In the genomic region with DNA sequence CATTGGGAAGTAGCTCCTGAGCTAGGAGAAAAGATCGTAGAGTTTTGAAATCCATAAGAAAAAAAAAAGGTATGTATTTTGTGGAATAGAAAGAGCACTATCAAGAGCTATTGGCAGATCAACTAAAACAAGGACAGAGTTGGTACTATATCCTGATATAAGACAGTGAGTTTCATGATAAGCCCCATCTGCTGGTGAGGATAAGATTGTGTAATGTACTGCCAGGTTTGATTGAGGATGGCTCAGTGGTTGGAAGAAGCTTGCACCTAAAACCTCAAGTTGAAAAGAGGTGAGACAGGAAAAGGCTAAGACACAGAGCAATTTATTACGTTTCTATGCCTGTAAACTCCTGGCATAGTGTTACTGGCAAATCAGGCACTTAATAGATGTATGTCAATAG, we compare ENCODE assay signal across 12 cellular contexts.
DNase-seq lines count a peak whose midpoint lies in the region; ATAC-seq, FAIRE-seq and TF ChIP-seq lines count a peak whose summit lies in the region.
"Had no signal": no experiment of that assay in that cellular context is flagged by ENCODE, and none has a peak within 500 bp of the region (broad histone marks: within the 10 kb centered on the region; RNA-seq: fewer than 3 reads in every experiment).

No MANE protein-coding gene starts in this region.

- intact Hi-C loops in kidney (cut with DNase I): no loop called here

- H3K27ac Mint-ChIP-seq in brain (no peak overlapping the region), osteocyte (ENCODE audit: unreplicated experiment) (no peak overlapping the region)
- no peak overlapping the region for H3K27ac Mint-ChIP-seq in activated T-helper 17 cell treated with anti-CD3 and anti-CD28 coated beads, Interleukin-2, amount 50 U/mL, for 72 hours
- H3K27ac Mint-ChIP-seq: memory B cell had no signal

- H3K4me1 ChIP-seq in kidney (ENCODE audit: control insufficient read depth in 1 of 2, insufficient read depth in 1 of 2, low read depth in 1 of 2, low read length in 2 of 2): no peaks in the 10 kb centered on the region
- H3K4me1 ChIP-seq: suprapubic skin had no signal

- H3K36me3 Mint-ChIP-seq in brain (no peaks in the 10 kb centered on the region), osteocyte (ENCODE audit: unreplicated experiment) (no peaks in the 10 kb centered on the region)
- no peaks in the 10 kb centered on the region for H3K36me3 Mint-ChIP-seq in activated T-helper 17 cell treated with anti-CD3 and anti-CD28 coated beads, Interleukin-2, amount 50 U/mL, for 72 hours (ENCODE audit: low read depth)
- H3K36me3 Mint-ChIP-seq: memory B cell had no signal

- no peaks in the 10 kb centered on the region for H3K36me3 ChIP-seq in kidney (ENCODE audit: control insufficient read depth in 1 of 2, insufficient read depth in 2 of 2, low read length in 2 of 2)
- H3K36me3 ChIP-seq: suprapubic skin had no signal

- FAIRE-seq in kidney (lab: Jason Lieb, UNC): no peak
- FAIRE-seq: GM12892 had no signal

- H3K27me3 Mint-ChIP-seq in brain: peaks cover 3% of the 10 kb centered on the region
- no peaks in the 10 kb centered on the region for H3K27me3 Mint-ChIP-seq in osteocyte (ENCODE audit: unreplicated experiment)
- no peaks in the 10 kb centered on the region for H3K27me3 Mint-ChIP-seq in activated T-helper 17 cell treated with anti-CD3 and anti-CD28 coated beads, Interleukin-2, amount 50 U/mL, for 72 hours
- H3K27me3 Mint-ChIP-seq: memory B cell had no signal

- no peak for ATAC-seq in HG02938 (IDR thresholded peaks at IDR 0.05; ENCODE audit: unreplicated experiment)
- ATAC-seq in activated T-helper 17 cell treated with anti-CD3 and anti-CD28 coated beads, Interleukin-2, amount 50 U/mL, for 72 hours (replicated peaks): no peak

- H3K4me1 Mint-ChIP-seq in brain: no peaks in the 10 kb centered on the region
- H3K4me1 Mint-ChIP-seq in osteocyte (ENCODE audit: unreplicated experiment): no peaks in the 10 kb centered on the region
- peaks cover 7% of the 10 kb centered on the region for H3K4me1 Mint-ChIP-seq in activated T-helper 17 cell treated with anti-CD3 and anti-CD28 coated beads, Interleukin-2, amount 50 U/mL, for 72 hours
- H3K4me1 Mint-ChIP-seq: memory B cell had no signal

- DNase-seq in NCI-H1092 treated with DMSO at 0.1 percent for 48 hours (lab: John Stamatoyannopoulos, UW) (peak; percentile 45), NCI-H1092 (lab: John Stamatoyannopoulos, UW) (no peak), NCI-H460 (ENCODE audit: extremely low read depth, low read depth) (peak; percentile 35), osteocyte (ENCODE audit: extremely low spot score, unreplicated experiment) (no peak), kidney (no peak)

- TF ChIP-seq CTCF in brain (conservative IDR thresholded peaks at IDR 0.05) (peak; percentile 32 to 52), osteocyte (IDR thresholded peaks at IDR 0.05) (peak; percentile 51), kidney (IDR thresholded peaks at IDR 0.05; ENCODE audit: borderline replicate concordance, extremely low read depth, insufficient read depth) (no peak)

- H3K9me3 Mint-ChIP-seq in brain (no peaks in the 10 kb centered on the region), osteocyte (ENCODE audit: unreplicated experiment) (no peaks in the 10 kb centered on the region)
- no peaks in the 10 kb centered on the region for H3K9me3 Mint-ChIP-seq in activated T-helper 17 cell treated with anti-CD3 and anti-CD28 coated beads, Interleukin-2, amount 50 U/mL, for 72 hours
- H3K9me3 Mint-ChIP-seq: memory B cell had no signal

- no peak overlapping the region for H3K9ac ChIP-seq in kidney (ENCODE audit: low read length in 2 of 2)

- no peak overlapping the region for H3K4me3 Mint-ChIP-seq in brain
- H3K4me3 Mint-ChIP-seq in osteocyte (ENCODE audit: unreplicated experiment): no peak overlapping the region
- no peak overlapping the region for H3K4me3 Mint-ChIP-seq in activated T-helper 17 cell treated with anti-CD3 and anti-CD28 coated beads, Interleukin-2, amount 50 U/mL, for 72 hours
- H3K4me3 Mint-ChIP-seq: memory B cell had no signal

- no peaks in the 10 kb centered on the region for H3K9me3 ChIP-seq in kidney (ENCODE audit: control insufficient read depth in 1 of 2, low read length in 2 of 2)
- H3K9me3 ChIP-seq: suprapubic skin had no signal

- no peak overlapping the region for H3K4me3 ChIP-seq in kidney (ENCODE audit: low read length in 2 of 2)
- H3K4me3 ChIP-seq: SK-N-MC, suprapubic skin had no signal

- no peak overlapping the region for H3K27ac ChIP-seq in kidney (ENCODE audit: low read depth in 2 of 2, low read length in 2 of 2)
- H3K27ac ChIP-seq: suprapubic skin had no signal

Comparison
In these comparisons a context has a peak if more than half of its experiments do, and no peak if none do; other contexts are left out.
1. DNase-seq: peak in NCI-H1092 treated with DMSO at 0.1 percent for 48 hours (single experiment) and NCI-H460 (single experiment); none in NCI-H1092 (single experiment), osteocyte (single experiment) and kidney (single experiment).